ENCODE assay signal across 10 cellular contexts in genomic region chr5:109876030-109876726, GRCh38.
"Had no signal": no experiment of that assay in that cellular context is flagged by ENCODE, and none has a peak within 500 bp of the region (broad histone marks: within the 10 kb centered on the region; RNA-seq: fewer than 3 reads in every experiment).

No MANE protein-coding gene starts in this region.

- H3K27me3 ChIP-seq: breast epithelium, spleen, upper lobe of left lung had no signal

- H3K4me1 ChIP-seq: breast epithelium, spleen, upper lobe of left lung had no signal

- H3K27ac Mint-ChIP-seq: natural killer cell had no signal

- H3K9me3 Mint-ChIP-seq: natural killer cell had no signal

- ATAC-seq: natural killer cell, right cardiac atrium had no signal

- DNase-seq: activated effector memory CD4-positive, alpha-beta T cell treated with Interleukin-2 at 50 U/mL for 16 hours; left cardiac atrium; natural killer cell; spleen; T1000 had no signal

- H3K4me3 Mint-ChIP-seq: natural killer cell had no signal

- H3K9me3 ChIP-seq: breast epithelium, upper lobe of left lung had no signal

- H3K4me3 ChIP-seq: breast epithelium, lung, spleen, upper lobe of left lung had no signal

- H3K27ac ChIP-seq: spleen, upper lobe of left lung, VCaP had no signal

- H3K36me3 Mint-ChIP-seq: natural killer cell had no signal

- H3K36me3 ChIP-seq: breast epithelium, spleen, upper lobe of left lung had no signal
